Comparison of ENCODE assay signal across 25 cellular contexts in genomic region chr11:133070053-133070713, GRCh38.
"Had no signal": no experiment of that assay in that cellular context is flagged by ENCODE, and none has a peak within 500 bp of the region (broad histone marks: within the 10 kb centered on the region; RNA-seq: fewer than 3 reads in every experiment).

No MANE protein-coding gene starts in this region.

- H3K9me3 ChIP-seq: adrenal gland, breast epithelium, SJCRH30, SK-N-SH had no signal

- H3K4me1 Mint-ChIP-seq: activated naive CD8-positive, alpha-beta T cell treated with anti-CD3 and anti-CD28 coated beads, Interleukin-2, amount 10 ng/mL, durations not matched to agents 7 days and 5 days had no signal

- H3K4me3 ChIP-seq: adrenal gland, breast epithelium, SJCRH30 had no signal

- H3K27ac ChIP-seq: adrenal gland, breast epithelium, SJCRH30, VCaP had no signal

- ATAC-seq: activated CD4-positive, CD25-positive, alpha-beta regulatory T cell treated with anti-CD3 and anti-CD28 coated beads, Interleukin-2, amount 50 U/mL, for 24 hours; activated CD8-positive, alpha-beta T cell treated with anti-CD3 and anti-CD28 coated beads, Interleukin-2, amount 10 ng/mL, durations not matched to agents 7 days and 5 days; Panc1; Right ventricle myocardium inferior had no signal

- H3K9ac ChIP-seq: SK-N-SH had no signal

- DNase-seq: activated CD4-positive, alpha-beta T cell treated with anti-CD3 and anti-CD28 coated beads for 4 hours; activated CD4-positive, alpha-beta T cell treated with anti-CD3 and anti-CD28 coated beads, Interleukin-2, amount 50 U/mL, for 4 hours; activated CD8-positive, alpha-beta memory T cell treated with anti-CD3 and anti-CD28 coated beads, Interleukin-2, amount 50 U/mL, for 48 hours; activated CD8-positive, alpha-beta T cell treated with anti-CD3 and anti-CD28 coated beads, Interleukin-2, amount 10 ng/mL, durations not matched to agents 7 days and 5 days; activated naive CD4-positive, alpha-beta T cell treated with anti-CD3 and anti-CD28 coated beads, Interleukin-2, amount 50 U/mL, for 16 hours; activated naive CD8-positive, alpha-beta T cell treated with anti-CD3 and anti-CD28 coated beads, Interleukin-2, amount 10 ng/mL, durations not matched to agents 7 days and 5 days; activated T-cell treated with anti-CD3 and anti-CD28 coated beads, Interleukin-2, amount 50 U/mL, for 1 hour; adrenal gland; anterior cingulate cortex; NCI-H1436 treated with DMSO at 0.1 percent for 48 hours; NCI-H187 treated with DMSO at 0.1 percent for 48 hours; NCI-H2081 treated with DMSO at 0.1 percent for 48 hours; NCI-H2227 treated with DMSO at 0.1 percent for 48 hours; NCI-H446 treated with DMSO at 0.1 percent for 48 hours; NK-92 treated with Interleukin-12 subunit alpha and Interleukin-12 subunit beta, amount 100 ng/mL, for 24 hours; OCI-M1; RPMI8226; SJCRH30; SK-N-SH; T-helper 1 cell had no signal

- H3K36me3 ChIP-seq: adrenal gland, breast epithelium, SJCRH30 had no signal

- H3K27me3 ChIP-seq: adrenal gland, SJCRH30 had no signal

- H3K36me3 Mint-ChIP-seq: activated naive CD8-positive, alpha-beta T cell treated with anti-CD3 and anti-CD28 coated beads, Interleukin-2, amount 10 ng/mL, durations not matched to agents 7 days and 5 days had no signal

- H3K4me3 Mint-ChIP-seq: activated CD8-positive, alpha-beta T cell treated with anti-CD3 and anti-CD28 coated beads, Interleukin-2, amount 10 ng/mL, durations not matched to agents 7 days and 5 days; activated naive CD8-positive, alpha-beta T cell treated with anti-CD3 and anti-CD28 coated beads, Interleukin-2, amount 10 ng/mL, durations not matched to agents 7 days and 5 days had no signal

- H3K4me1 ChIP-seq: adrenal gland, breast epithelium, SJCRH30 had no signal

- H3K9me3 Mint-ChIP-seq: activated naive CD8-positive, alpha-beta T cell treated with anti-CD3 and anti-CD28 coated beads, Interleukin-2, amount 10 ng/mL, durations not matched to agents 7 days and 5 days had no signal

- H3K27ac Mint-ChIP-seq: activated CD8-positive, alpha-beta T cell treated with anti-CD3 and anti-CD28 coated beads, Interleukin-2, amount 10 ng/mL, durations not matched to agents 7 days and 5 days; activated naive CD8-positive, alpha-beta T cell treated with anti-CD3 and anti-CD28 coated beads, Interleukin-2, amount 10 ng/mL, durations not matched to agents 7 days and 5 days had no signal
